ENCODE assay signal across 35 cellular contexts in the genomic region with DNA sequence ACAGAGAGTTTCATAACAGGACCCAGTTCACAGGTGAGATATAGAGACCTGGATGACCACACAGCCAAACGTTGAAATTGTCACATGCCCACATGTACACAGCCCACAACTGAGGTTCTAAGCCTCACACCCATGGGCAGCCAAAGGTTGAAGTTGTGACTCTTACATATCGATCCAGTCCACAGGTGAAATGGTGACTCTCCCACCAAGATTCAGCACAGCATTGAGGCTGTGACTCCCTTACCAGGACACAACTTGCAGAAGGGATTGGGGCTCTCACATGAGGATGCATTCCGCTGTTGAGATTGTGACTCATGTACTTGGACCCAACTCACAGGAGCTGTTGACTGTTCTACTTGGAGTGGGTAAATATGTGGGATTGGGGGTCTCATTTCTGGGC.
"Had no signal": no experiment of that assay in that cellular context is flagged by ENCODE, and none has a peak within 500 bp of the region (broad histone marks: within the 10 kb centered on the region; RNA-seq: fewer than 3 reads in every experiment).

No MANE protein-coding gene starts in this region.

- DNase-seq: Karpas-422, Kasumi-1, KG1, MG63, MM.1S, MV-4-11, NCI-H1048, NCI-H1092, NCI-H1092 treated with DMSO at 0.1 percent for 48 hours, NCI-H1105, NCI-H1105 treated with DMSO at 0.1 percent for 48 hours, NCI-H1417, NCI-H1417 treated with DMSO at 0.1 percent for 48 hours, NCI-H1436, NCI-H1436 treated with DMSO at 0.1 percent for 48 hours, NCI-H146, NCI-H1694, NCI-H1694 treated with DMSO at 0.1 percent for 48 hours, NCI-H187, NCI-H187 treated with DMSO at 0.1 percent for 48 hours, NCI-H1930, NCI-H2029, NCI-H2029 treated with DMSO at 0.1 percent for 48 hours, NCI-H2081, NCI-H2081 treated with DMSO at 0.1 percent for 48 hours, NCI-H2107, NCI-H2171, NCI-H2171 treated with DMSO at 0.1 percent for 48 hours, NCI-H2227 treated with DMSO at 0.1 percent for 48 hours, NCI-H226, NCI-H345, NCI-H446, NCI-H446 treated with DMSO at 0.1 percent for 48 hours, NCI-H510A had no signal

- H3K27me3 ChIP-seq: MG63 had no signal

- H3K4me3 ChIP-seq: MG63 had no signal

- H3K36me3 ChIP-seq: MG63 had no signal

- H3K27ac ChIP-seq: KMS-11 had no signal

- H3K9me3 ChIP-seq: MG63 had no signal
